In genomic region chr17:27425571-27425970, GRCh38 we compare ENCODE assay signal across 5 cellular contexts. TPM values are rescaled to one million over a fixed set of nuclear protein-coding genes. Genes with fewer than 3 reads are reported as not detected.
A peak's percentile ranks its signal among the peaks of the same experiment; 100 is the strongest.
DNase-seq lines count a peak whose midpoint lies in the region; ATAC-seq, FAIRE-seq and TF ChIP-seq lines count a peak whose summit lies in the region.
"Not testable (repeated sequence)": the region's sequence is repeated elsewhere in the genome, so short reads cannot be mapped to it uniquely, and the experiment has no call there.

No MANE protein-coding gene starts in this region.

- not testable (repeated sequence) for H3K27me3 ChIP-seq in lower lobe of right lung (ENCODE audit: low read depth)

- peak; percentile 9 for FAIRE-seq in HTR-8/SVneo (lab: Jason Lieb, UNC)

- H3K9me3 Mint-ChIP-seq in chondrocyte (ENCODE audit: low read depth): not testable (repeated sequence)

- not testable (repeated sequence) for ATAC-seq in lower lobe of right lung

- not testable (repeated sequence) for TF ChIP-seq CTCF in chondrocyte (IDR thresholded peaks at IDR 0.05); lower lobe of right lung (IDR thresholded peaks at IDR 0.05)

- not testable (repeated sequence) for H3K27ac Mint-ChIP-seq in chondrocyte (ENCODE audit: unreplicated experiment)

- H3K4me1 ChIP-seq in lower lobe of right lung: not testable (repeated sequence)

- not testable (repeated sequence) for H3K4me3 Mint-ChIP-seq in chondrocyte (ENCODE audit: unreplicated experiment)

- not testable (repeated sequence) for H3K27ac ChIP-seq in lower lobe of right lung

- not testable (repeated sequence) for H3K4me1 Mint-ChIP-seq in chondrocyte (ENCODE audit: low read depth)

- intact Hi-C loops in cardiac septum (cut with DNase I); lower lobe of right lung (cut with DNase I); posterior vena cava (cut with DNase I): not testable (repeated sequence)

- not testable (repeated sequence) for H3K36me3 Mint-ChIP-seq in chondrocyte (ENCODE audit: low read depth)

- DNase-seq in HTR-8/SVneo (ENCODE audit: insufficient read length, low spot score): not testable (repeated sequence)
- DNase-seq in chondrocyte (ENCODE audit: low spot score) (peak; percentile 64), cardiac septum (ENCODE audit: low spot score) (peak; percentile 9), lower lobe of right lung (peak; percentile 36), posterior vena cava (ENCODE audit: low spot score) (peak; percentile 45)

- not testable (repeated sequence) for H3K27me3 Mint-ChIP-seq in chondrocyte (ENCODE audit: low read depth)

- not testable (repeated sequence) for H3K9me3 ChIP-seq in lower lobe of right lung

- H3K36me3 ChIP-seq in lower lobe of right lung: not testable (repeated sequence)

- H3K4me3 ChIP-seq in lower lobe of right lung: not testable (repeated sequence)

RNA-seq across cellular contexts. Expression of gene KSR1, which starts 30.7 kb away (rescaled TPM):
- total RNA-seq in chondrocyte (52.9 to 60.6 TPM (median 59.3 TPM) in 3 replicates), cardiac septum (13.6 TPM), lower lobe of right lung (59.6 TPM), posterior vena cava (10 to 100 TPM; 30.3 to 35.5 TPM)
